33 cellular contexts compared by ENCODE assay signal in the genomic region with DNA sequence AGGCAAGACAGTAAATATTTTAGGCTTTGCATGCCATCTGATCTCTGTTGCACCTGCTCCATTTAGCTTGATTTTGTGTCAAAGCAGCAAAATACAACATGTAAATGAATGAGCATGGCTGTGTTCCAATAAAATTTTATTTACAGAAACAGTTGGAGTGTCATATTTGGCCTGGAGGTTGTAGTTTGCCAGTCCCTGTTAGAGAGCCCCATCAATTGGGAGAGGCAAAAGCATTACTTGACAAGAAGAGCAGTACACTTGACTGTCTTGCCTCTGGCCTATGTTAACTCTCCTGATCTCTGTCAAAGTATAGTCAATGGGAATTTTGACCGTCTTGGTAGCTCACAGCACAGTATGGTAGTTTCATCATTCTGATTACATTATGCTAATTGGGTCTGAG. TPM values are rescaled to one million over a fixed set of nuclear protein-coding genes. Genes with fewer than 3 reads are reported as not detected.
"Had no signal": no experiment of that assay in that cellular context is flagged by ENCODE, and none has a peak within 500 bp of the region (broad histone marks: within the 10 kb centered on the region; RNA-seq: fewer than 3 reads in every experiment).

No MANE protein-coding gene starts in this region.

- H3K4me1 Mint-ChIP-seq: activated CD4-positive, alpha-beta T cell treated with anti-CD3 and anti-CD28 coated beads, Interleukin-2, amount 10 ng/mL, durations not matched to agents 24 days and 14 days; activated naive CD4-positive, alpha-beta T cell treated with anti-CD3 and anti-CD28 coated beads, Interleukin-2, amount 10 ng/mL, durations not matched to agents 7 days and 5 days; activated naive CD8-positive, alpha-beta T cell treated with anti-CD3 and anti-CD28 coated beads, Interleukin-2, amount 10 ng/mL, durations not matched to agents 7 days and 5 days; brain; naive B cell; nephron progenitor cell had no signal

- H3K9me3 Mint-ChIP-seq: activated CD4-positive, alpha-beta memory T cell treated with anti-CD3 and anti-CD28 coated beads for 36 hours; activated CD4-positive, alpha-beta T cell treated with anti-CD3 and anti-CD28 coated beads, Interleukin-2, amount 10 ng/mL, durations not matched to agents 24 days and 14 days; activated naive CD4-positive, alpha-beta T cell treated with anti-CD3 and anti-CD28 coated beads, Interleukin-2, amount 10 ng/mL, durations not matched to agents 7 days and 5 days; activated naive CD8-positive, alpha-beta T cell treated with anti-CD3 and anti-CD28 coated beads, Interleukin-2, amount 10 ng/mL, durations not matched to agents 7 days and 5 days; brain; effector memory CD8-positive, alpha-beta T cell; naive B cell had no signal

- DNase-seq: activated CD4-positive, alpha-beta memory T cell treated with anti-CD3 and anti-CD28 coated beads for 36 hours; activated CD4-positive, alpha-beta T cell treated with anti-CD3 and anti-CD28 coated beads, Interleukin-2, amount 10 ng/mL, durations not matched to agents 24 days and 14 days; activated CD4-positive, CD25-positive, alpha-beta regulatory T cell treated with anti-CD3 and anti-CD28 coated beads, Interleukin-2, amount 50 U/mL, for 72 hours; activated CD8-positive, alpha-beta memory T cell treated with anti-CD3 and anti-CD28 coated beads, Interleukin-2, amount 50 U/mL, for 4 hours; activated gamma-delta T cell; activated naive CD4-positive, alpha-beta T cell treated with anti-CD3 and anti-CD28 coated beads, Interleukin-2, amount 10 ng/mL, durations not matched to agents 7 days and 5 days; activated naive CD8-positive, alpha-beta T cell treated with anti-CD3 and anti-CD28 coated beads, Interleukin-2, amount 10 ng/mL, durations not matched to agents 7 days and 5 days; activated T-cell treated with anti-CD3 and anti-CD28 coated beads, Interleukin-2, amount 50 U/mL, for 1 hour; effector memory CD8-positive, alpha-beta T cell; erythroblast; left colon; naive B cell; nephron progenitor cell; right lobe of liver; stimulated activated CD4-positive, alpha-beta T cell treated with anti-CD3 and anti-CD28 coated beads, Interleukin-2, amount 100 ng/mL, for 48 hours; stimulated activated naive CD4-positive, alpha-beta T cell treated with Interleukin-2 at 50 U/mL for 16 hours; T1000 had no signal

- ATAC-seq: effector memory CD8-positive, alpha-beta T cell; gastroesophageal sphincter; left colon; right lobe of liver had no signal

- H3K27ac Mint-ChIP-seq: activated CD4-positive, alpha-beta memory T cell treated with anti-CD3 and anti-CD28 coated beads for 36 hours; activated CD4-positive, alpha-beta T cell treated with anti-CD3 and anti-CD28 coated beads, Interleukin-2, amount 10 ng/mL, durations not matched to agents 24 days and 14 days; activated naive CD4-positive, alpha-beta T cell treated with anti-CD3 and anti-CD28 coated beads, Interleukin-2, amount 10 ng/mL, durations not matched to agents 7 days and 5 days; activated naive CD8-positive, alpha-beta T cell treated with anti-CD3 and anti-CD28 coated beads, Interleukin-2, amount 10 ng/mL, durations not matched to agents 7 days and 5 days; effector memory CD8-positive, alpha-beta T cell; mesothelial cell of epicardium; nephron progenitor cell had no signal

- H3K36me3 Mint-ChIP-seq: activated CD4-positive, alpha-beta memory T cell treated with anti-CD3 and anti-CD28 coated beads for 36 hours; activated naive CD4-positive, alpha-beta T cell treated with anti-CD3 and anti-CD28 coated beads, Interleukin-2, amount 10 ng/mL, durations not matched to agents 7 days and 5 days; activated naive CD8-positive, alpha-beta T cell treated with anti-CD3 and anti-CD28 coated beads, Interleukin-2, amount 10 ng/mL, durations not matched to agents 7 days and 5 days; brain; mesothelial cell of epicardium; naive B cell had no signal

- H3K4me3 Mint-ChIP-seq: activated CD4-positive, alpha-beta memory T cell treated with anti-CD3 and anti-CD28 coated beads for 36 hours; activated CD4-positive, alpha-beta T cell treated with anti-CD3 and anti-CD28 coated beads, Interleukin-2, amount 10 ng/mL, durations not matched to agents 24 days and 14 days; activated naive CD4-positive, alpha-beta T cell treated with anti-CD3 and anti-CD28 coated beads, Interleukin-2, amount 10 ng/mL, durations not matched to agents 7 days and 5 days; activated naive CD8-positive, alpha-beta T cell treated with anti-CD3 and anti-CD28 coated beads, Interleukin-2, amount 10 ng/mL, durations not matched to agents 7 days and 5 days; brain; effector memory CD8-positive, alpha-beta T cell; mesothelial cell of epicardium; naive B cell; nephron progenitor cell had no signal

RNA-seq across cellular contexts. Expression of a gene that starts 35.4 kb away (rescaled TPM):
- total RNA-seq: activated CD4-positive, alpha-beta memory T cell treated with anti-CD3 and anti-CD28 coated beads for 36 hours; activated CD4-positive, alpha-beta T cell treated with anti-CD3 and anti-CD28 coated beads, Interleukin-2, amount 10 ng/mL, durations not matched to agents 24 days and 14 days; activated CD8-positive, alpha-beta memory T cell treated with anti-CD3 and anti-CD28 coated beads for 36 hours; activated naive CD8-positive, alpha-beta T cell treated with anti-CD3 and anti-CD28 coated beads, Interleukin-2, amount 10 ng/mL, durations not matched to agents 7 days and 5 days; ascending aorta; cardiac septum; cerebellum; fibroblast of lung; fibroblast of villous mesenchyme; gastroesophageal sphincter; lower leg skin; mesothelial cell of epicardium; osteocyte; posterior vena cava; skeletal muscle tissue; temporal lobe; tibial nerve; ureter had no signal
